Comparison of ENCODE assay signal across 8 cellular contexts in genomic region chr12:48197967-48198618, GRCh38. TPM values are rescaled to one million over a fixed set of nuclear protein-coding genes. Genes with fewer than 3 reads are reported as not detected.
DNase-seq lines count a peak whose midpoint lies in the region; ATAC-seq, FAIRE-seq and TF ChIP-seq lines count a peak whose summit lies in the region.

No MANE protein-coding gene starts in this region.

- intact Hi-C loops in Caco-2 (cut with micrococcal nuclease; ENCODE audit: unreplicated experiment), result loop anchor here (2.0 kb wide), 1 partner anchor 153 kb away; the partner anchor contains the start of gene ZNF641

- peak overlapping the region; percentile 83 for H3K27ac Mint-ChIP-seq in Caco-2 (ENCODE audit: unreplicated experiment)

- no TSS peak for BruUV-seq in Caco-2 (replicated peaks; lab: Mats Ljungman, UMichigan)

- peak; percentile 99 for ATAC-seq in GM21360 (IDR thresholded peaks at IDR 0.05; ENCODE audit: unreplicated experiment)

- peak overlapping the region; percentile 83 for H3K9ac ChIP-seq in neuronal stem cell (ENCODE audit: low read depth, low read length, poor library complexity)

- peak; percentile 93 to 95 for DNase-seq in Caco-2
- DNase-seq in HTR-8/SVneo (ENCODE audit: insufficient read length, low spot score), result peak; percentile 60
- peak; percentile 97 for DNase-seq in SHP77 (lab: John Stamatoyannopoulos, UW)
- DNase-seq in activated gamma-delta T cell treated with Interleukin-2 at 50 U/mL for 16 hours, result peak; percentile 86
- DNase-seq in foreskin melanocyte, result peak; percentile 93
- DNase-seq in neuronal stem cell (ENCODE audit: low spot score), result peak; percentile 90
- DNase-seq in stromal cell of bone marrow (ENCODE audit: low read depth), result peak; percentile 92

- H3K4me3 ChIP-seq in Caco-2 (ENCODE audit: low read depth, low read length) (peak overlapping the region; percentile 63), neuronal stem cell (ENCODE audit: low read length in 2 of 2) (peak overlapping the region; percentile 85 to 93)

- no peak overlapping the region for H2AK5ac ChIP-seq in neuronal stem cell (ENCODE audit: low read depth, low read length)

- peaks cover 23% of the 10 kb centered on the region for H3K9me3 Mint-ChIP-seq in Caco-2 (ENCODE audit: unreplicated experiment)

- H2BK12ac ChIP-seq in neuronal stem cell (ENCODE audit: low read length), result no peak overlapping the region

- no peaks in the 10 kb centered on the region for H3K27me3 Mint-ChIP-seq in Caco-2 (ENCODE audit: insufficient read depth, unreplicated experiment)

- H4K91ac ChIP-seq in neuronal stem cell (ENCODE audit: low read depth, low read length, poor library complexity), result no peak overlapping the region

- H2BK120ac ChIP-seq in neuronal stem cell (ENCODE audit: low read depth, low read length), result no peak overlapping the region

- H2BK5ac ChIP-seq in neuronal stem cell (ENCODE audit: low read length), result no peak overlapping the region

- H3K23ac ChIP-seq in neuronal stem cell (ENCODE audit: low read depth, low read length, poor library complexity), result no peak overlapping the region

- peaks cover 28% of the 10 kb centered on the region for H3K36me3 Mint-ChIP-seq in Caco-2 (ENCODE audit: insufficient read depth, unreplicated experiment)

- H3K9me3 ChIP-seq in Caco-2 (peaks cover 6% of the 10 kb centered on the region; the same call in 1 of the 2 replicates), neuronal stem cell (replicated peaks in 1 of 2; ENCODE audit: control insufficient read depth in 2 of 2, insufficient read depth in 1 of 2, low read depth in 1 of 2, low read length in 2 of 2) (peaks cover 4 to 9% of the 10 kb centered on the region in 2 donors)

- peak overlapping the region; percentile 74 for H3K4me2 ChIP-seq in neuronal stem cell (ENCODE audit: insufficient read depth, low read length, poor library complexity, severe bottlenecking)

- H3K4me1 Mint-ChIP-seq in Caco-2 (ENCODE audit: low read depth, unreplicated experiment), result peaks cover 58% of the 10 kb centered on the region

- H3K27ac ChIP-seq in neuronal stem cell (replicated peaks; ENCODE audit: low read length), result peak overlapping the region; percentile 66

- CTCF ChIA-PET in Caco-2 (lab: Charles Lee), result interaction anchor here (1.2 to 2.1 kb wide), 4 partner anchors 9 to 89 kb away, joined by 4 to 7 read pairs (median 4); no protein-coding TSS in a partner anchor

- POLR2A ChIA-PET in Caco-2 (lab: Charles Lee), result interaction anchor here (0.7 to 1.3 kb wide), 2 partner anchors 15 to 41 kb away, joined by 3 to 5 read pairs; partner anchors contain the start of genes ASB8 and CCDC184

- no peak overlapping the region for H3K14ac ChIP-seq in neuronal stem cell (ENCODE audit: low read length)

- peak overlapping the region; percentile 68 for H4K8ac ChIP-seq in neuronal stem cell (ENCODE audit: low read depth, low read length)

- no peaks in the 10 kb centered on the region for H3K36me3 ChIP-seq in Caco-2 (ENCODE audit: control insufficient read depth, insufficient read depth, low read length)
- H3K36me3 ChIP-seq in neuronal stem cell (replicated peaks in 1 of 2; ENCODE audit: control insufficient read depth in 2 of 2, insufficient read depth in 2 of 2, low read length in 2 of 2), result no peaks in the 10 kb centered on the region

- H2AFZ ChIP-seq in neuronal stem cell (ENCODE audit: low read length), result peak overlapping the region; percentile 79

- H3K79me1 ChIP-seq in neuronal stem cell (ENCODE audit: low read depth, low read length), result no peaks in the 10 kb centered on the region

- peak overlapping the region; percentile 79 for H3K4me3 Mint-ChIP-seq in Caco-2 (ENCODE audit: unreplicated experiment)

- H3K27me3 ChIP-seq in Caco-2 (replicated peaks; ENCODE audit: control insufficient read depth, insufficient read depth, low read length) (no peaks in the 10 kb centered on the region), neuronal stem cell (ENCODE audit: control insufficient read depth in 3 of 3, insufficient read depth in 3 of 3, low read depth in 1 of 3, low read length in 3 of 3) (peaks cover 0 to 3% (median 0%) of the 10 kb centered on the region in 3 experiments)

- peak in 1 of 2 experiments; percentile 20 for TF ChIP-seq CTCF in Caco-2 (IDR thresholded peaks at IDR 0.05; ENCODE audit: insufficient read depth in 1 of 2, low read depth in 1 of 2, low read length in 1 of 2, severe bottlenecking in 1 of 2, unreplicated experiment in 1 of 2)

- H3K4me1 ChIP-seq in Caco-2 (peaks cover 72% of the 10 kb centered on the region), neuronal stem cell (ENCODE audit: control insufficient read depth in 2 of 2, insufficient read depth in 1 of 2, low read depth in 1 of 2, low read length in 2 of 2) (peaks cover 1 to 6% of the 10 kb centered on the region in 2 donors)

- FAIRE-seq in HTR-8/SVneo (lab: Jason Lieb, UNC), result no peak

- H3K18ac ChIP-seq in neuronal stem cell (ENCODE audit: low read length), result peak overlapping the region; percentile 92

- no CpG with 5 or more reads among the region's 38 CpGs for WGBS in neuronal stem cell (ENCODE audit: extremely low coverage in 2 of 2, insufficient read length in 2 of 2, insufficient replicate concordance in 1 of 2), 2 donors

- no peak overlapping the region for H2BK15ac ChIP-seq in neuronal stem cell (ENCODE audit: low read length)

- no peak overlapping the region for H3K4ac ChIP-seq in neuronal stem cell (ENCODE audit: low read length)

RNA-seq across cellular contexts. Expression of gene OR10AD1, which starts 5.0 kb away (rescaled TPM):
- total RNA-seq in Caco-2 (2022), result not detected in 2 replicates
- not detected for polyA plus RNA-seq in neuronal stem cell (2013, experiment 1 of 2)
- not detected for polyA plus RNA-seq in neuronal stem cell (2013, experiment 2 of 2)

RNA-seq across cellular contexts. Expression of gene CCDC184, which starts 14.6 kb away (rescaled TPM):
- 1.00 and 1.0 TPM in 2 replicates for total RNA-seq in Caco-2 (2022)
- 3.2 TPM for polyA plus RNA-seq in neuronal stem cell (2013, experiment 1 of 2)
- 3.0 TPM for polyA plus RNA-seq in neuronal stem cell (2013, experiment 2 of 2)

RNA-seq across cellular contexts. Expression of gene ASB8, which starts 40.8 kb away (rescaled TPM):
- total RNA-seq in Caco-2 (2022), result 27.8 and 30.6 TPM in 2 replicates
- polyA plus RNA-seq in neuronal stem cell (2013, experiment 1 of 2), result 6.1 TPM
- 6.7 TPM for polyA plus RNA-seq in neuronal stem cell (2013, experiment 2 of 2)

Comparison
In these comparisons a context has a peak if more than half of its experiments do, and no peak if none do; other contexts are left out.
1. Peak in every context shown above with its lines: DNase-seq, ATAC-seq, H3K4me3 ChIP-seq and H3K27ac ChIP-seq.